Comparison of ENCODE assay signal across 9 cellular contexts in the genomic region with DNA sequence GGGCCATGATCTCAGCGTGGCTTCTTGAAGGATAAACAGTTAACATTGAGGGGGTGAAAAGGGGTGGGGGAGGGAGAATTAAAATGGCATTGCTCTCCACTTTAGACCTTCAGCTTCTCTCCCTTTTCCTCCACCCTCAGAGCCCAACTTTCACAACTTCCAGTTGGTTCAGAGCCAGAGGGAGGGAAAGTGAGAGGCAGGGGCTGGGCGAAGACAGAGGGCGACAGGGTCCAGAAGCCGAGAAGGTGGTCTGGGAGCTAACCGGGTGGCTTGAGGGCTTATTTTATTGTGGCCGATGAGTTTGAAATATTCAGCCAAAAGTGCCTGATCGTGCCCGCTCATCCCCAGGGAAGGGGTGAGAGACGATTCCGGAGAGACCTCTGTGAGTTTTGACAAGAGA. TPM values are rescaled to one million over a fixed set of nuclear protein-coding genes. Genes with fewer than 3 reads are reported as not detected.
DNase-seq lines count a peak whose midpoint lies in the region; ATAC-seq and TF ChIP-seq lines count a peak whose summit lies in the region.
"Had no signal": no experiment of that assay in that cellular context is flagged by ENCODE, and none has a peak within 500 bp of the region (broad histone marks: within the 10 kb centered on the region; RNA-seq: fewer than 3 reads in every experiment).

No MANE protein-coding gene starts in this region.

- H3K4me3 ChIP-seq in RWPE2 (ENCODE audit: severe bottlenecking) (peak overlapping the region; percentile 40), fibroblast of pulmonary artery (replicated peaks; ENCODE audit: low read depth, low read length) (peak overlapping the region; percentile 75), ovary (peak overlapping the region; percentile 65)

- intact Hi-C loops in ovary (cut with DNase I): no loop called here

- TF ChIP-seq POLR2A in ovary (IDR thresholded peaks at IDR 0.05): no peak

- DNase-seq in RWPE2 (ENCODE audit: low spot score) (no peak), fibroblast of pulmonary artery (ENCODE audit: low read depth) (no peak), ovary (peak in 3 of 5 donors; percentile 19 to 45 (median 35)), NCI-H146 (lab: John Stamatoyannopoulos, UW) (no peak)
- no peak for DNase-seq in activated CD4-positive, alpha-beta T cell treated with anti-CD3 and anti-CD28 coated beads, Interleukin-2, amount 50 U/mL, for 48 hours
- DNase-seq: activated CD4-positive, alpha-beta T cell treated with anti-CD3 and anti-CD28 coated beads for 4 hours had no signal

- H3K27me3 ChIP-seq in RWPE2 (ENCODE audit: insufficient read depth, poor library complexity, severe bottlenecking) (peaks cover 22% of the 10 kb centered on the region), ovary (no peaks in the 10 kb centered on the region)

- ATAC-seq in RWPE2 (ENCODE audit: low read depth) (no peak), GM19395 (IDR thresholded peaks at IDR 0.05; ENCODE audit: unreplicated experiment) (no peak), HG03108 (IDR thresholded peaks at IDR 0.05; ENCODE audit: unreplicated experiment) (no peak)

- 12 to 20% (median 14%) methylated on average over 10 of the region's 10 CpGs for WGBS in ovary, 3 donors

- H3K4me1 ChIP-seq in RWPE2 (ENCODE audit: insufficient read depth, poor library complexity, severe bottlenecking) (no peaks in the 10 kb centered on the region), ovary (ENCODE audit: insufficient read depth) (peaks cover 3% of the 10 kb centered on the region)

- TF ChIP-seq CTCF in C4-2B (conservative IDR thresholded peaks at IDR 0.05): no peak
- TF ChIP-seq CTCF in RWPE2 (IDR thresholded peaks at IDR 0.05; ENCODE audit: poor library complexity, severe bottlenecking): no peak
- no peak for TF ChIP-seq CTCF in fibroblast of pulmonary artery (IDR thresholded peaks at IDR 0.05; ENCODE audit: low read length, missing control alignments)
- TF ChIP-seq CTCF in ovary (IDR thresholded peaks at IDR 0.05): no peak

- H3K36me3 ChIP-seq in RWPE2 (ENCODE audit: low read depth): no peaks in the 10 kb centered on the region
- H3K36me3 ChIP-seq in ovary: no peaks in the 10 kb centered on the region

- no peak for TF ChIP-seq EP300 in ovary (IDR thresholded peaks at IDR 0.05)

- no peaks in the 10 kb centered on the region for H3K9me3 ChIP-seq in RWPE2 (ENCODE audit: severe bottlenecking)
- H3K9me3 ChIP-seq in ovary: no peaks in the 10 kb centered on the region

- H3K27ac ChIP-seq in C4-2B: peak overlapping the region; percentile 9; the same call in 1 of the 2 replicates
- H3K27ac ChIP-seq in RWPE2 (ENCODE audit: poor library complexity, severe bottlenecking): peak overlapping the region; percentile 17
- peak overlapping the region; percentile 47 to 88 for H3K27ac ChIP-seq in ovary

RNA-seq across cellular contexts. Expression of a gene that starts 4.1 kb away (rescaled TPM):
- total RNA-seq in ovary: 10 to 100 TPM in 5 of 7 donors, 1 to 10 TPM in 2; 4.4 to 21.6 (median 13.0) TPM
- polyA plus RNA-seq in ovary: 10 to 100 TPM; 12.9 to 22.8 TPM

Comparison
In these comparisons a context has a peak if more than half of its experiments do, and no peak if none do; other contexts are left out.
1. H3K27ac ChIP-seq: peak in every context shown above with its lines; median percentile 68 in ovary; 17 in RWPE2; 9 in C4-2B.
2. DNase-seq: peak in ovary (3 of 5); none in RWPE2 (single experiment), fibroblast of pulmonary artery (single experiment), NCI-H146 (single experiment) and activated CD4-positive, alpha-beta T cell treated with anti-CD3 and anti-CD28 coated beads, Interleukin-2, amount 50 U/mL, for 48 hours (0 of 2).
3. Peak in every context shown above with its lines, with median percentiles within 50 percentile points of each other: H3K4me3 ChIP-seq.